ENCODE assay signal across 14 cellular contexts in genomic region chr10:128147669-128148068, GRCh38. TPM values are rescaled to one million over a fixed set of nuclear protein-coding genes. Genes with fewer than 3 reads are reported as not detected.
A peak's percentile ranks its signal among the peaks of the same experiment; 100 is the strongest.
DNase-seq lines count a peak whose midpoint lies in the region; ATAC-seq and TF ChIP-seq lines count a peak whose summit lies in the region.
"Had no signal": no experiment of that assay in that cellular context is flagged by ENCODE, and none has a peak within 500 bp of the region (broad histone marks: within the 10 kb centered on the region; RNA-seq: fewer than 3 reads in every experiment).

No MANE protein-coding gene starts in this region.

- ATAC-seq in activated B cell treated with CpG ODN at 0.5 μM for 24 hours (ENCODE audit: low read depth) (no peak), GM19455 (IDR thresholded peaks at IDR 0.05; ENCODE audit: unreplicated experiment) (no peak)
- ATAC-seq in stimulated activated effector memory CD8-positive, alpha-beta T cell treated with anti-CD3 and anti-CD28 coated beads, Interleukin-12 subunit alpha, Interleukin-12 subunit beta, amount 100 ng/mL, for 72 hours: no peak
- ATAC-seq: effector memory CD8-positive, alpha-beta T cell had no signal

- intact Hi-C loops in activated B cell treated with CpG ODN at 0.5 μM for 24 hours (cut with micrococcal nuclease): loop anchor here (1.0 kb wide), 2 partner anchors 21 to 83 kb away; partner anchors contain the start of gene MKI67

- no peak overlapping the region for H3K4me3 ChIP-seq in fibroblast of mammary gland (ENCODE audit: control insufficient read depth, low read depth, low read length)
- H3K4me3 ChIP-seq: ascending aorta, left ventricle myocardium inferior had no signal

- CTCF ChIA-PET in activated B cell treated with CpG ODN at 0.5 μM for 24 hours (lab: Charles Lee): no interaction called here

- POLR2A ChIA-PET in activated B cell treated with CpG ODN at 0.5 μM for 24 hours (lab: Charles Lee): no interaction called here

- H3K36me3 Mint-ChIP-seq in activated B cell treated with CpG ODN at 0.5 μM for 24 hours (ENCODE audit: low read depth): peaks cover 1% of the 10 kb centered on the region
- peaks cover 6% of the 10 kb centered on the region for H3K36me3 Mint-ChIP-seq in stimulated activated effector memory CD8-positive, alpha-beta T cell treated with anti-CD3 and anti-CD28 coated beads, Interleukin-12 subunit alpha, Interleukin-12 subunit beta, amount 100 ng/mL, for 72 hours

- DNase-seq in GM04503 (ENCODE audit: low read depth) (peak; percentile 93), activated B cell treated with CpG ODN at 0.5 μM for 24 hours (no peak), fibroblast of mammary gland (ENCODE audit: low read depth) (peak; percentile 96), SKM-1 treated with dmso at 0.1 percent for 144 hours (lab: John Stamatoyannopoulos, UW; ENCODE audit: unreplicated experiment) (no peak), cerebellum (ENCODE audit: low spot score) (no peak)
- DNase-seq in stimulated activated effector memory CD8-positive, alpha-beta T cell treated with anti-CD3 and anti-CD28 coated beads, Interleukin-12 subunit alpha, Interleukin-12 subunit beta, amount 100 ng/mL, for 72 hours (ENCODE audit: low spot score in 2 of 2): no peak
- DNase-seq: activated T-cell treated with anti-CD3 and anti-CD28 coated beads for 4 hours; effector memory CD8-positive, alpha-beta T cell; left ventricle myocardium inferior; NCI-H1092; nephron progenitor cell; OCI-M1 had no signal

- H3K27ac Mint-ChIP-seq in activated B cell treated with CpG ODN at 0.5 μM for 24 hours: peak overlapping the region; percentile 86
- H3K27ac Mint-ChIP-seq in stimulated activated effector memory CD8-positive, alpha-beta T cell treated with anti-CD3 and anti-CD28 coated beads, Interleukin-12 subunit alpha, Interleukin-12 subunit beta, amount 100 ng/mL, for 72 hours: peak overlapping the region; percentile 43
- H3K27ac Mint-ChIP-seq: effector memory CD8-positive, alpha-beta T cell; nephron progenitor cell had no signal

- peak overlapping the region; percentile 70 for H3K4me3 Mint-ChIP-seq in activated B cell treated with CpG ODN at 0.5 μM for 24 hours
- no peak overlapping the region for H3K4me3 Mint-ChIP-seq in stimulated activated effector memory CD8-positive, alpha-beta T cell treated with anti-CD3 and anti-CD28 coated beads, Interleukin-12 subunit alpha, Interleukin-12 subunit beta, amount 100 ng/mL, for 72 hours
- H3K4me3 Mint-ChIP-seq: effector memory CD8-positive, alpha-beta T cell; nephron progenitor cell had no signal

- TF ChIP-seq CTCF in activated B cell treated with CpG ODN at 0.5 μM for 24 hours (IDR thresholded peaks at IDR 0.05): no peak
- no peak for TF ChIP-seq CTCF in fibroblast of mammary gland (conservative IDR thresholded peaks at IDR 0.05; ENCODE audit: control insufficient read depth, insufficient read depth, low read depth, low read length)

- peaks cover 4% of the 10 kb centered on the region for H3K9me3 Mint-ChIP-seq in activated B cell treated with CpG ODN at 0.5 μM for 24 hours
- peaks cover 3% of the 10 kb centered on the region for H3K9me3 Mint-ChIP-seq in stimulated activated effector memory CD8-positive, alpha-beta T cell treated with anti-CD3 and anti-CD28 coated beads, Interleukin-12 subunit alpha, Interleukin-12 subunit beta, amount 100 ng/mL, for 72 hours
- H3K9me3 Mint-ChIP-seq: effector memory CD8-positive, alpha-beta T cell; nephron progenitor cell had no signal

- peaks cover 34% of the 10 kb centered on the region for H3K4me1 Mint-ChIP-seq in activated B cell treated with CpG ODN at 0.5 μM for 24 hours
- H3K4me1 Mint-ChIP-seq in stimulated activated effector memory CD8-positive, alpha-beta T cell treated with anti-CD3 and anti-CD28 coated beads, Interleukin-12 subunit alpha, Interleukin-12 subunit beta, amount 100 ng/mL, for 72 hours: peaks cover 39% of the 10 kb centered on the region

- H3K27me3 Mint-ChIP-seq in activated B cell treated with CpG ODN at 0.5 μM for 24 hours: peaks cover 2% of the 10 kb centered on the region
- H3K27me3 Mint-ChIP-seq: effector memory CD8-positive, alpha-beta T cell had no signal

RNA-seq across cellular contexts. Expression of gene MKI67, which starts 21.4 kb away (rescaled TPM):
- 2.2 and 3.5 TPM in 2 replicates for total RNA-seq in activated B cell treated with CpG ODN at 0.5 μM for 24 hours
- total RNA-seq in cerebellum: 13.6 TPM

Comparison
In these comparisons a context has a peak if more than half of its experiments do, and no peak if none do; other contexts are left out.
1. DNase-seq: peak in GM04503 (single experiment) and fibroblast of mammary gland (single experiment); none in activated B cell treated with CpG ODN at 0.5 μM for 24 hours (single experiment), stimulated activated effector memory CD8-positive, alpha-beta T cell treated with anti-CD3 and anti-CD28 coated beads, Interleukin-12 subunit alpha, Interleukin-12 subunit beta, amount 100 ng/mL, for 72 hours (0 of 2), SKM-1 treated with dmso at 0.1 percent for 144 hours (single experiment) and cerebellum (single experiment).